8 cellular contexts compared by ENCODE assay signal in genomic region chr10:84008878-84009277, GRCh38.
DNase-seq lines count a peak whose midpoint lies in the region; ATAC-seq and TF ChIP-seq lines count a peak whose summit lies in the region.

No MANE protein-coding gene starts in this region.

- no peak overlapping the region for H3K4me3 ChIP-seq in OCI-LY7 (ENCODE audit: low read depth, low read length, poor library complexity, severe bottlenecking)
- H3K4me3 ChIP-seq in colonic mucosa = no peak overlapping the region

- no peaks in the 10 kb centered on the region for H3K27me3 ChIP-seq in colonic mucosa

- TF ChIP-seq CTCF in OCI-LY7 (conservative IDR thresholded peaks at IDR 0.05; ENCODE audit: low read length) (peak; percentile 92), colonic mucosa (IDR thresholded peaks at IDR 0.05) (peak; percentile 65)

- DNase-seq in activated T-cell treated with anti-CD3 and anti-CD28 coated beads for 24 hours (ENCODE audit: low read depth) (peak; percentile 4), HEK293T (ENCODE audit: extremely low spot score) (peak; percentile 56), OCI-LY7 (ENCODE audit: low spot score) (peak; percentile 46), colonic mucosa (peak; percentile 46), NCI-H2029 treated with DMSO at 0.1 percent for 48 hours (lab: John Stamatoyannopoulos, UW) (no peak)
- DNase-seq in activated T-cell treated with anti-CD3 and anti-CD28 coated beads, Interleukin-2, amount 50 U/mL, for 4 hours = no peak
- peak; percentile 59 for DNase-seq in stimulated activated CD4-positive, alpha-beta T cell treated with anti-CD3 and anti-CD28 coated beads, Interleukin-15, amount 100 ng/mL, for 24 hours

- H3K27ac ChIP-seq in OCI-LY7 (ENCODE audit: low read depth, low read length, poor library complexity, severe bottlenecking) = no peak overlapping the region
- no peak overlapping the region for H3K27ac ChIP-seq in colonic mucosa

- no peaks in the 10 kb centered on the region for H3K9me3 ChIP-seq in OCI-LY7 (ENCODE audit: low read length)
- H3K9me3 ChIP-seq in colonic mucosa = no peaks in the 10 kb centered on the region

- no TSS peak for BruUV-seq in OCI-LY7 (replicated peaks; lab: Mats Ljungman, UMichigan)

- H3K36me3 Mint-ChIP-seq in activated T-cell treated with anti-CD3 and anti-CD28 coated beads, Interleukin-2, amount 50 U/mL, for 4 hours (ENCODE audit: insufficient read depth) = no peaks in the 10 kb centered on the region

- peaks cover 10% of the 10 kb centered on the region for H3K27me3 Mint-ChIP-seq in activated T-cell treated with anti-CD3 and anti-CD28 coated beads, Interleukin-2, amount 50 U/mL, for 4 hours (ENCODE audit: low read depth)

- POLR2A ChIA-PET in HEK293T (lab: Yijun Ruan, JAX) (no interaction called here), OCI-LY7 (lab: Charles Lee) (no interaction called here)

- H3K9ac ChIP-seq in colonic mucosa (ENCODE audit: low read depth in 2 of 2, low read length in 2 of 2) = no peak overlapping the region

- H3K9me3 Mint-ChIP-seq in activated T-cell treated with anti-CD3 and anti-CD28 coated beads, Interleukin-2, amount 50 U/mL, for 4 hours = no peaks in the 10 kb centered on the region

- no peaks in the 10 kb centered on the region for H4K20me1 ChIP-seq in OCI-LY7 (ENCODE audit: insufficient read depth, low read length)

- no peak overlapping the region for H2AFZ ChIP-seq in OCI-LY7 (ENCODE audit: low read length)

- no peaks in the 10 kb centered on the region for H3K36me3 ChIP-seq in OCI-LY7 (ENCODE audit: insufficient read depth, low read length)
- no peaks in the 10 kb centered on the region for H3K36me3 ChIP-seq in colonic mucosa

- H3K4me1 ChIP-seq in OCI-LY7 (ENCODE audit: insufficient read depth, low read length, poor library complexity, severe bottlenecking) (no peaks in the 10 kb centered on the region), colonic mucosa (no peaks in the 10 kb centered on the region)

- no peak for ATAC-seq in activated T-cell treated with anti-CD3 and anti-CD28 coated beads, Interleukin-2, amount 50 U/mL, for 4 hours
- no peak for ATAC-seq in GM21825 (IDR thresholded peaks at IDR 0.05; ENCODE audit: unreplicated experiment)

- H3K4me3 Mint-ChIP-seq in activated T-cell treated with anti-CD3 and anti-CD28 coated beads, Interleukin-2, amount 50 U/mL, for 4 hours = no peak overlapping the region

- intact Hi-C loops in OCI-LY7 (cut with micrococcal nuclease; ENCODE audit: unreplicated experiment) (no loop called here), colonic mucosa (cut with DNase I) (loop anchor here (5.0 kb wide), 1 partner anchor 137 kb away; no protein-coding TSS in a partner anchor)

- CTCF ChIA-PET in HEK293T (lab: Yijun Ruan, JAX) = interaction anchor here (1.0 kb wide), 1 partner anchor 8 kb away, joined by 6 read pairs; no protein-coding TSS in a partner anchor
- CTCF ChIA-PET in OCI-LY7 (lab: Charles Lee; ENCODE audit: unreplicated experiment) = interaction anchor here (0.6 kb wide), 1 partner anchor 414 kb away, joined by 3 read pairs; no protein-coding TSS in a partner anchor

- H3K4me1 Mint-ChIP-seq in activated T-cell treated with anti-CD3 and anti-CD28 coated beads, Interleukin-2, amount 50 U/mL, for 4 hours (ENCODE audit: low read depth) = peaks cover 9% of the 10 kb centered on the region

- H3K9me2 ChIP-seq in OCI-LY7 (ENCODE audit: insufficient read depth, low read length) = no peaks in the 10 kb centered on the region

- H3K79me2 ChIP-seq in OCI-LY7 (ENCODE audit: insufficient read depth, low read depth, low read length) = no peaks in the 10 kb centered on the region

- no peak overlapping the region for H3K4me2 ChIP-seq in OCI-LY7 (ENCODE audit: low read length)

TF ChIP-seq in HEK293T, 16 proteins besides CTCF, POLR2A, EP300 and RAD21:
- TF ChIP-seq ARNT (IDR thresholded peaks at IDR 0.05) (no peak), HDGF (IDR thresholded peaks at IDR 0.05; ENCODE audit: borderline replicate concordance) (no peak), FOXM1 (IDR thresholded peaks at IDR 0.05; ENCODE audit: borderline replicate concordance) (no peak), LEF1 (IDR thresholded peaks at IDR 0.05; ENCODE audit: borderline replicate concordance) (no peak), SUZ12 (IDR thresholded peaks at IDR 0.05) (no peak), PKNOX1 (IDR thresholded peaks at IDR 0.05) (no peak), BHLHE40 (IDR thresholded peaks at IDR 0.05; ENCODE audit: borderline replicate concordance) (no peak), FOXK2 (IDR thresholded peaks at IDR 0.05) (no peak), ZNF384 (IDR thresholded peaks at IDR 0.05) (no peak), ELF4 (IDR thresholded peaks at IDR 0.05) (no peak), CTBP1 (IDR thresholded peaks at IDR 0.05; ENCODE audit: borderline replicate concordance) (no peak), L3MBTL2 (conservative IDR thresholded peaks at IDR 0.05) (no peak), NFRKB (IDR thresholded peaks at IDR 0.05) (no peak), SP1 (IDR thresholded peaks at IDR 0.05) (no peak)

Comparison
In these comparisons a context has a peak if more than half of its experiments do, and no peak if none do; other contexts are left out.
1. DNase-seq: peak in activated T-cell treated with anti-CD3 and anti-CD28 coated beads for 24 hours (single experiment), HEK293T (single experiment), OCI-LY7 (single experiment), colonic mucosa (single experiment) and stimulated activated CD4-positive, alpha-beta T cell treated with anti-CD3 and anti-CD28 coated beads, Interleukin-15, amount 100 ng/mL, for 24 hours (single experiment); none in activated T-cell treated with anti-CD3 and anti-CD28 coated beads, Interleukin-2, amount 50 U/mL, for 4 hours (single experiment) and NCI-H2029 treated with DMSO at 0.1 percent for 48 hours (single experiment).